8 cellular contexts compared by ENCODE assay signal in the genomic region with DNA sequence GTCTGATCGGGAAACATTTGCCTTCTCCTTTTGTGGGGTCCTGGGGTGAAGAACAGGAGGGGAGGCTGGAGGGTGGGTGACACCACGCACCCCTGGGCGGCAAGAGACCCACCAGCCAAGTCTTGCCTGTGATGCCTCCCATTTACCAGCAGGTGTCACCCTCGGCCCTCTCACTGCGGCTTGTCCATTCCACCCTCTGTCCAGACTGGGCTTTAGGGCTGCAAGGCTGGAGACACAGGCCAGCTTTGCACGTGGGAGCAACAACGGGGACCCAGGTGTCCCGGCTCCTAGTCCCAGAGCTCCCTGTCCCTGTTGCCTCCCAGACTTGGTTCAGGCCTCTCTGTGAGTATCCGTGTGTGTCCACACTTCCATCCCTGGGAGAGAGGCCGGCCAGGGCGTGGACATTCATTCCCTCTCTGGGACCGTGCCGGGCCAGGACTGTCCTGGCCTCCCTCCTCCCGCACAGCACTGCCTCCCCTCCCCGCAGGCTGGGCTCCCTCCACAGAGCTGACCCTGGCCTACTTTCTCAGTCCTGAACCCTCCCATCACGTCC. TPM values are rescaled to one million over a fixed set of nuclear protein-coding genes. Genes with fewer than 3 reads are reported as not detected.
DNase-seq lines count a peak whose midpoint lies in the region; ATAC-seq, FAIRE-seq and TF ChIP-seq lines count a peak whose summit lies in the region.

No MANE protein-coding gene starts in this region.

- no peaks in the 10 kb centered on the region for H4K20me1 ChIP-seq in endothelial cell of umbilical vein (replicated peaks; ENCODE audit: control insufficient read depth, extremely low read depth, insufficient read depth, low read length)

- H3K27me3 ChIP-seq in endothelial cell of umbilical vein (ENCODE audit: control insufficient read depth in 2 of 2, insufficient read depth in 2 of 2, low read length in 2 of 2), result no peaks in the 10 kb centered on the region

- H3K4me1 ChIP-seq in endothelial cell of umbilical vein (ENCODE audit: control insufficient read depth, extremely low read depth, insufficient read depth, low read length), result no peaks in the 10 kb centered on the region

- H3K79me2 ChIP-seq in endothelial cell of umbilical vein (ENCODE audit: control insufficient read depth, insufficient read depth, low read length), result no peaks in the 10 kb centered on the region

- no peaks in the 10 kb centered on the region for H3K36me3 ChIP-seq in endothelial cell of umbilical vein (ENCODE audit: control insufficient read depth in 2 of 2, extremely low read depth in 1 of 2, insufficient read depth in 2 of 2, low read length in 2 of 2)

- peak; percentile 87 to 94 for TF ChIP-seq CTCF in endothelial cell of umbilical vein (IDR thresholded peaks at IDR 0.05; ENCODE audit: extremely low read depth in 1 of 2, insufficient read depth in 1 of 2, low read depth in 1 of 2, low read length in 2 of 2)

- no peak overlapping the region for H3K4me2 ChIP-seq in endothelial cell of umbilical vein (ENCODE audit: insufficient read depth, low read length)

- POLR2A ChIA-PET in endothelial cell of umbilical vein (lab: Charles Lee), result no interaction called here

- H3K9me1 ChIP-seq in endothelial cell of umbilical vein (replicated peaks; ENCODE audit: control insufficient read depth, extremely low read depth, insufficient read depth, low read length), result no peaks in the 10 kb centered on the region

- DNase-seq in AG08396 (ENCODE audit: low spot score), result peak; percentile 90
- peak; percentile 53 for DNase-seq in NCI-H748 treated with DMSO at 0.1 percent for 48 hours (lab: John Stamatoyannopoulos, UW)
- peak; percentile 16 to 24 for DNase-seq in activated CD8-positive, alpha-beta memory T cell treated with anti-CD3 and anti-CD28 coated beads for 4 hours (ENCODE audit: low read depth in 2 of 2)
- DNase-seq in endothelial cell of umbilical vein (ENCODE audit: low read depth, low spot score), result peak; percentile 57
- peak; percentile 64 for DNase-seq in mucosa of gallbladder (ENCODE audit: low spot score)
- peak; percentile 15 to 35 for DNase-seq in stimulated activated CD8-positive, alpha-beta memory T cell treated with anti-CD3 and anti-CD28 coated beads, Interleukin-2, amount 100 ng/mL, for 48 hours (ENCODE audit: low read depth in 2 of 2)
- DNase-seq in NCI-H2029 (lab: John Stamatoyannopoulos, UW), result no peak

- H3K4me3 ChIP-seq in endothelial cell of umbilical vein (replicated peaks in 1 of 3; ENCODE audit: insufficient read depth in 1 of 3, low read depth in 1 of 3, low read length in 3 of 3), result no peak overlapping the region

- peak overlapping the region; percentile 38 for H2AFZ ChIP-seq in endothelial cell of umbilical vein (ENCODE audit: low read depth, low read length)

- intact Hi-C loops in endothelial cell of umbilical vein (cut with micrococcal nuclease), result loop anchor here (1.0 to 5.0 kb wide), 3 partner anchors 128 to 240 kb away; partner anchors contain the start of gene GTF2I

- no peak overlapping the region for H3K27ac ChIP-seq in endothelial cell of umbilical vein (ENCODE audit: insufficient read depth, low read depth, low read length)

- no peaks in the 10 kb centered on the region for H3K9me3 ChIP-seq in endothelial cell of umbilical vein (replicated peaks; ENCODE audit: control insufficient read depth, insufficient read depth, low read length)

- ATAC-seq in GM21825 (IDR thresholded peaks at IDR 0.05; ENCODE audit: unreplicated experiment), result peak; percentile 61

- dilution Hi-C loops in endothelial cell of umbilical vein (cut with MboI; ENCODE audit: extremely low pct_ligation_motif_present, low sequenced_read_pairs), result no loop called here

- CTCF ChIA-PET in endothelial cell of umbilical vein (lab: Charles Lee), result interaction anchor here (0.6 to 6.6 kb wide), 13 partner anchors 9 to 628 kb away, joined by 3 to 64 read pairs (median 4); no protein-coding TSS in a partner anchor

- no peak overlapping the region for H3K9ac ChIP-seq in endothelial cell of umbilical vein (replicated peaks; ENCODE audit: extremely low read depth, insufficient read depth, low read length)

- FAIRE-seq in endothelial cell of umbilical vein (lab: Jason Lieb, UNC), result peak; percentile 91

- no TSS peak for BruUV-seq in endothelial cell of umbilical vein (replicated peaks; lab: Mats Ljungman, UMichigan)

- no peak for TF ChIP-seq POLR2A in endothelial cell of umbilical vein (IDR thresholded peaks at IDR 0.05; ENCODE audit: low read depth, low read length)

TF ChIP-seq in endothelial cell of umbilical vein, 7 proteins besides CTCF, POLR2A, EP300 and RAD21:
- TF ChIP-seq GATA2 (IDR thresholded peaks at IDR 0.05; ENCODE audit: insufficient read depth, insufficient read length, low read depth, low read length), result no peak
- TF ChIP-seq MYC (IDR thresholded peaks at IDR 0.05; ENCODE audit: low read depth, low read length), result no peak
- TF ChIP-seq JUN (IDR thresholded peaks at IDR 0.05; ENCODE audit: borderline replicate concordance, insufficient read depth, insufficient read length, low read depth), result no peak
- TF ChIP-seq, protein P1, sequence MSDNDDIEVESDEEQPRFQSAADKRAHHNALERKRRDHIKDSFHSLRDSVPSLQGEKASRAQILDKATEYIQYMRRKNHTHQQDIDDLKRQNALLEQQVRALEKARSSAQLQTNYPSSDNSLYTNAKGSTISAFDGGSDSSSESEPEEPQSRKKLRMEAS (IDR thresholded peaks at IDR 0.05; ENCODE audit: insufficient read depth, insufficient read length), result no peak
- TF ChIP-seq POLR2AphosphoS5 (IDR thresholded peaks at IDR 0.05; ENCODE audit: insufficient read depth, low read depth, low read length), result no peak
- no peak for TF ChIP-seq FOS (IDR thresholded peaks at IDR 0.05; ENCODE audit: borderline replicate concordance, insufficient read depth, low read length)
- no peak for TF ChIP-seq EZH2 (IDR thresholded peaks at IDR 0.05; ENCODE audit: borderline replicate concordance, low read depth, low read length, severe bottlenecking)
TF ChIP-seq in endothelial cell of umbilical vein: peak in this region for 0.

RNA-seq across cellular contexts. Expression of gene GTF2IRD1, which starts 36.2 kb away (rescaled TPM):
- total RNA-seq in endothelial cell of umbilical vein (24.2 and 24.7 TPM in 2 replicates), mucosa of gallbladder (28.9 TPM)
- 14.0 and 14.2 TPM in 2 replicates for polyA plus RNA-seq in endothelial cell of umbilical vein
- 16.7 and 18.1 TPM in 2 replicates for polyA plus RNA-seq in endothelial cell of umbilical vein (2011; cell fraction: cytosol; rRNA removed)
- 24.0 and 31.5 TPM in 2 replicates for polyA plus RNA-seq in endothelial cell of umbilical vein (2011; cell fraction: nucleus; rRNA removed)
- 18.6 and 26.7 TPM in 2 replicates for polyA plus RNA-seq in endothelial cell of umbilical vein (2012)
- polyA minus RNA-seq in endothelial cell of umbilical vein, result 15.7 and 18.3 TPM in 2 replicates
- polyA minus RNA-seq in endothelial cell of umbilical vein (2011; cell fraction: cytosol; rRNA and poly(A)+ RNA removed), result 38.5 TPM
- polyA minus RNA-seq in endothelial cell of umbilical vein (2011; cell fraction: nucleus; rRNA and poly(A)+ RNA removed), result 12.3 and 16.7 TPM in 2 replicates
